In the genomic region with DNA sequence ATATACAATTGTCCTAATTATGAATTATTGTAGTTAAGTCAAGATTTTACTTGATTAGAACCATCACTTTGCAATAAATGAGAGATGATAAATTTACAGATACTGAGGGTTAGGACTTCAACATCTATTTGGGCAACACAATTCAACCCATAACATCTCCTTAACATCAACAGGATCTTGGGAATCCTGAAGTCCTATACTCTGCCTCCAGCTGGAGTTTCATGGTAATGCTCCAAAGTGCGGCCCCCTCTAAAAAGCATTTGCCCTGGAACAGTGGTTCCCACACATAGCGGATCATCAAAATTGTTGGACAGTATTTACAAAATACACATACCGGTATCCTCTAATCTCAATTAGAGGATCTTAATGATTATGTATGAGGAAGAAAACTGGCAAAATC, we compare ENCODE assay signal across 30 cellular contexts.
"Had no signal": no experiment of that assay in that cellular context is flagged by ENCODE, and none has a peak within 500 bp of the region (broad histone marks: within the 10 kb centered on the region; RNA-seq: fewer than 3 reads in every experiment).

No MANE protein-coding gene starts in this region.

- H3K27ac Mint-ChIP-seq: dendritic cell treated with granulocyte-macrophage colony-stimulating factor and Interleukin-4, amounts not matched to agents 40 ng/mL and 50 ng/mL, for 4 days; naive thymus-derived CD4-positive, alpha-beta T cell; nephron; neural progenitor cell; stimulated activated naive CD8-positive, alpha-beta T cell treated with anti-CD3 and anti-CD28 coated beads, Interleukin-15, amount 100 ng/mL, for 72 hours had no signal

- H3K27me3 ChIP-seq: colonic mucosa, esophagus muscularis mucosa, gastroesophageal sphincter, heart left ventricle, left lung, neural progenitor cell, right atrium auricular region, suprapubic skin, transverse colon, upper lobe of right lung, uterus had no signal

- ATAC-seq: foreskin keratinocyte; gastroesophageal sphincter; heart left ventricle; left cardiac atrium; left lung; naive thymus-derived CD4-positive, alpha-beta T cell; sciatic nerve; stimulated activated naive CD8-positive, alpha-beta T cell treated with anti-CD3 and anti-CD28 coated beads, Interleukin-15, amount 100 ng/mL, for 72 hours; upper lobe of right lung had no signal

- H3K4me1 ChIP-seq: colonic mucosa, foreskin keratinocyte, left lung, parathyroid adenoma, prostate gland, suprapubic skin, transverse colon, upper lobe of right lung, uterus had no signal

- H2AFZ ChIP-seq: neural progenitor cell, parathyroid adenoma had no signal

- H3K9me3 Mint-ChIP-seq: dendritic cell treated with granulocyte-macrophage colony-stimulating factor and Interleukin-4, amounts not matched to agents 40 ng/mL and 50 ng/mL, for 4 days; nephron; neural progenitor cell had no signal

- H3K9me3 ChIP-seq: colonic mucosa, esophagus muscularis mucosa, gastroesophageal sphincter, heart left ventricle, left lung, prostate gland, right atrium auricular region, suprapubic skin, transverse colon, upper lobe of right lung, uterus had no signal

- H3K9ac ChIP-seq: neural progenitor cell, parathyroid adenoma had no signal

- H3K4me1 Mint-ChIP-seq: naive thymus-derived CD4-positive, alpha-beta T cell; stimulated activated naive CD8-positive, alpha-beta T cell treated with anti-CD3 and anti-CD28 coated beads, Interleukin-15, amount 100 ng/mL, for 72 hours had no signal

- H3K4me3 Mint-ChIP-seq: dendritic cell treated with granulocyte-macrophage colony-stimulating factor and Interleukin-4, amounts not matched to agents 40 ng/mL and 50 ng/mL, for 4 days; naive thymus-derived CD4-positive, alpha-beta T cell; nephron; neural progenitor cell; stimulated activated naive CD8-positive, alpha-beta T cell treated with anti-CD3 and anti-CD28 coated beads, Interleukin-15, amount 100 ng/mL, for 72 hours had no signal

- H3K36me3 ChIP-seq: colonic mucosa, esophagus muscularis mucosa, gastroesophageal sphincter, heart left ventricle, left lung, neural progenitor cell, prostate gland, right atrium auricular region, suprapubic skin, transverse colon, upper lobe of right lung, uterus had no signal

- H3K27me3 Mint-ChIP-seq: naive thymus-derived CD4-positive, alpha-beta T cell; stimulated activated naive CD8-positive, alpha-beta T cell treated with anti-CD3 and anti-CD28 coated beads, Interleukin-15, amount 100 ng/mL, for 72 hours had no signal

- H3K79me2 ChIP-seq: parathyroid adenoma had no signal

- DNase-seq: colonic mucosa; effector CD8-positive, alpha-beta T cell; foreskin keratinocyte; heart left ventricle; hippocampal formation; left cardiac atrium; left lung; mesenchymal stem cell; midbrain; naive thymus-derived CD4-positive, alpha-beta T cell; stimulated activated CD4-positive, alpha-beta T cell treated with anti-CD3 and anti-CD28 coated beads, Interleukin-12 subunit alpha, Interleukin-12 subunit beta, amount 100 ng/mL, for 4 hours; stimulated activated CD4-positive, alpha-beta T cell treated with anti-CD3 and anti-CD28 coated beads, Interleukin-1b, Interleukin-23, amount 100 ng/mL, for 48 hours; stimulated activated CD4-positive, alpha-beta T cell treated with anti-CD3 and anti-CD28 coated beads, Interleukin-4, amount 100 ng/mL, for 1 hour; stimulated activated CD8-positive, alpha-beta memory T cell treated with anti-CD3 and anti-CD28 coated beads, Interleukin-4, amount 100 ng/mL, for 48 hours; stimulated activated naive CD4-positive, alpha-beta T cell; stimulated activated naive CD8-positive, alpha-beta T cell treated with anti-CD3 and anti-CD28 coated beads, Interleukin-15, amount 100 ng/mL, for 72 hours; transverse colon; upper lobe of right lung; uterus had no signal

- H3K4me3 ChIP-seq: colonic mucosa, esophagus muscularis mucosa, gastroesophageal sphincter, heart left ventricle, left lung, neural progenitor cell, prostate gland, right atrium auricular region, smooth muscle cell, suprapubic skin, transverse colon, upper lobe of right lung, uterus had no signal

- H3K27ac ChIP-seq: colonic mucosa, esophagus muscularis mucosa, foreskin keratinocyte, gastroesophageal sphincter, heart left ventricle, left lung, neural progenitor cell, parathyroid adenoma, prostate gland, suprapubic skin, transverse colon, upper lobe of right lung, uterus had no signal

- H3K4me2 ChIP-seq: smooth muscle cell had no signal

- H3K36me3 Mint-ChIP-seq: naive thymus-derived CD4-positive, alpha-beta T cell; neural progenitor cell had no signal
